In genomic region chr5:80741015-80741414, GRCh38 we compare ENCODE assay signal across 15 cellular contexts.
DNase-seq lines count a peak whose midpoint lies in the region; ATAC-seq lines count a peak whose summit lies in the region.
"Had no signal": no experiment of that assay in that cellular context is flagged by ENCODE, and none has a peak within 500 bp of the region (broad histone marks: within the 10 kb centered on the region; RNA-seq: fewer than 3 reads in every experiment).

No MANE protein-coding gene starts in this region.

- H3K4me3 Mint-ChIP-seq in stimulated activated naive CD8-positive, alpha-beta T cell treated with anti-CD3 and anti-CD28 coated beads, Interleukin-15, Interleukin-2, amounts not matched to agents 100 ng/mL and 50 ng/mL, for 24 hours: no peak overlapping the region
- H3K4me3 Mint-ChIP-seq in activated naive CD8-positive, alpha-beta T cell treated with anti-CD3 and anti-CD28 coated beads, Interleukin-2, amount 50 U/mL, for 24 hours: no peak overlapping the region
- no peak overlapping the region for H3K4me3 Mint-ChIP-seq in stimulated activated memory B cell treated with anti-CD40 and anti-IgM and Interleukin-4, amounts not matched to agents 10 μg/mL and 1 μg/mL and 100 μg/mL, for 72 hours

- no peak for ATAC-seq in stimulated activated naive CD8-positive, alpha-beta T cell treated with anti-CD3 and anti-CD28 coated beads, Interleukin-15, Interleukin-2, amounts not matched to agents 100 U/mL and 50 U/mL, for 24 hours
- peak; percentile 47 for ATAC-seq in HG02885 (IDR thresholded peaks at IDR 0.05; ENCODE audit: poor library complexity, unreplicated experiment)
- ATAC-seq in activated naive CD8-positive, alpha-beta T cell treated with anti-CD3 and anti-CD28 coated beads, Interleukin-2, amount 50 U/mL, for 24 hours: no peak
- ATAC-seq in stimulated activated memory B cell treated with anti-CD40 and anti-IgM and Interleukin-4, amounts not matched to agents 10 μg/mL and 1 μg/mL and 100 μg/mL, for 72 hours: no peak
- ATAC-seq in GM21723 (IDR thresholded peaks at IDR 0.05; ENCODE audit: unreplicated experiment): no peak
- no peak for ATAC-seq in GM18873 (IDR thresholded peaks at IDR 0.05; ENCODE audit: low FRiP score, unreplicated experiment)
- no peak for ATAC-seq in HG03457 (IDR thresholded peaks at IDR 0.05; ENCODE audit: unreplicated experiment)
- ATAC-seq: heart left ventricle; naive thymus-derived CD4-positive, alpha-beta T cell; SK-N-SH treated with all-trans-retinoic acid at 6 μM for 48 hours had no signal

- DNase-seq in stimulated activated naive CD8-positive, alpha-beta T cell treated with anti-CD3 and anti-CD28 coated beads, Interleukin-15, Interleukin-2, amounts not matched to agents 100 U/mL and 50 U/mL, for 24 hours: no peak
- no peak for DNase-seq in activated naive CD8-positive, alpha-beta T cell treated with anti-CD3 and anti-CD28 coated beads, Interleukin-2, amount 50 U/mL, for 24 hours
- DNase-seq: activated gamma-delta T cell treated with Interleukin-2 at 50 U/mL for 16 hours; GM23248; heart left ventricle; naive thymus-derived CD4-positive, alpha-beta T cell; NCI-H146; stimulated activated CD8-positive, alpha-beta memory T cell treated with anti-CD3 and anti-CD28 coated beads, Interleukin-4, amount 100 ng/mL, for 48 hours had no signal

- no peaks in the 10 kb centered on the region for H3K27me3 Mint-ChIP-seq in stimulated activated naive CD8-positive, alpha-beta T cell treated with anti-CD3 and anti-CD28 coated beads, Interleukin-15, Interleukin-2, amounts not matched to agents 100 ng/mL and 50 ng/mL, for 24 hours
- no peaks in the 10 kb centered on the region for H3K27me3 Mint-ChIP-seq in activated naive CD8-positive, alpha-beta T cell treated with anti-CD3 and anti-CD28 coated beads, Interleukin-2, amount 50 U/mL, for 24 hours
- no peaks in the 10 kb centered on the region for H3K27me3 Mint-ChIP-seq in stimulated activated memory B cell treated with anti-CD40 and anti-IgM and Interleukin-4, amounts not matched to agents 10 μg/mL and 1 μg/mL and 100 μg/mL, for 72 hours
- H3K27me3 Mint-ChIP-seq: naive thymus-derived CD4-positive, alpha-beta T cell had no signal

- H3K27ac Mint-ChIP-seq in stimulated activated naive CD8-positive, alpha-beta T cell treated with anti-CD3 and anti-CD28 coated beads, Interleukin-15, Interleukin-2, amounts not matched to agents 100 ng/mL and 50 ng/mL, for 24 hours: peak overlapping the region; percentile 23
- H3K27ac Mint-ChIP-seq in activated naive CD8-positive, alpha-beta T cell treated with anti-CD3 and anti-CD28 coated beads, Interleukin-2, amount 50 U/mL, for 24 hours: peak overlapping the region; percentile 29
- H3K27ac Mint-ChIP-seq in stimulated activated memory B cell treated with anti-CD40 and anti-IgM and Interleukin-4, amounts not matched to agents 10 μg/mL and 1 μg/mL and 100 μg/mL, for 72 hours: peak overlapping the region; percentile 1

- H3K4me1 Mint-ChIP-seq in stimulated activated naive CD8-positive, alpha-beta T cell treated with anti-CD3 and anti-CD28 coated beads, Interleukin-15, Interleukin-2, amounts not matched to agents 100 ng/mL and 50 ng/mL, for 24 hours (ENCODE audit: low read depth): peaks cover 17% of the 10 kb centered on the region
- H3K4me1 Mint-ChIP-seq in activated naive CD8-positive, alpha-beta T cell treated with anti-CD3 and anti-CD28 coated beads, Interleukin-2, amount 50 U/mL, for 24 hours: peaks cover 22% of the 10 kb centered on the region
- H3K4me1 Mint-ChIP-seq in stimulated activated memory B cell treated with anti-CD40 and anti-IgM and Interleukin-4, amounts not matched to agents 10 μg/mL and 1 μg/mL and 100 μg/mL, for 72 hours: peaks cover 9% of the 10 kb centered on the region

- H3K36me3 Mint-ChIP-seq in stimulated activated naive CD8-positive, alpha-beta T cell treated with anti-CD3 and anti-CD28 coated beads, Interleukin-15, Interleukin-2, amounts not matched to agents 100 ng/mL and 50 ng/mL, for 24 hours (ENCODE audit: low read depth): peaks cover 64% of the 10 kb centered on the region
- peaks cover 48% of the 10 kb centered on the region for H3K36me3 Mint-ChIP-seq in activated naive CD8-positive, alpha-beta T cell treated with anti-CD3 and anti-CD28 coated beads, Interleukin-2, amount 50 U/mL, for 24 hours (ENCODE audit: low read depth)
- H3K36me3 Mint-ChIP-seq in stimulated activated memory B cell treated with anti-CD40 and anti-IgM and Interleukin-4, amounts not matched to agents 10 μg/mL and 1 μg/mL and 100 μg/mL, for 72 hours: peaks cover 53% of the 10 kb centered on the region

- H3K9me3 Mint-ChIP-seq in stimulated activated naive CD8-positive, alpha-beta T cell treated with anti-CD3 and anti-CD28 coated beads, Interleukin-15, Interleukin-2, amounts not matched to agents 100 ng/mL and 50 ng/mL, for 24 hours: no peaks in the 10 kb centered on the region
- H3K9me3 Mint-ChIP-seq in activated naive CD8-positive, alpha-beta T cell treated with anti-CD3 and anti-CD28 coated beads, Interleukin-2, amount 50 U/mL, for 24 hours: no peaks in the 10 kb centered on the region
- H3K9me3 Mint-ChIP-seq in stimulated activated memory B cell treated with anti-CD40 and anti-IgM and Interleukin-4, amounts not matched to agents 10 μg/mL and 1 μg/mL and 100 μg/mL, for 72 hours: no peaks in the 10 kb centered on the region
